In the genomic region with DNA sequence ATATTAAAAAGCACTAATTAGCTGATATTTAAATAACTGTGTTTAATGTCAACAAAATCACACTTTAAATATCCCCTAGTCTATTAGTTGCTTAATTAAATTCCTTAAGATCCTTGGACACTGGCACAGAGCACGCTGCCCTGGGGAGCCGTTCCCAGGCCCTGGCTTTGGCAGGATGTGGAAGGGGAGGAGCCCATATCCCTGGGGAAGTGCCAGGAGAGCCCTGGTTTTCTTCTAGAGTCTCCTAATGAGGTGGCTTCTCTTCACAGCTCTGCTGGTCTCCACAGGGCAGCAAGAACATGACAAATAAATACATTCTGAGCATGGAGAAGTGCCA, we compare ENCODE assay signal across 9 cellular contexts. TPM values are rescaled to one million over a fixed set of nuclear protein-coding genes. Genes with fewer than 3 reads are reported as not detected.
DNase-seq lines count a peak whose midpoint lies in the region; ATAC-seq and TF ChIP-seq lines count a peak whose summit lies in the region.
"Had no signal": no experiment of that assay in that cellular context is flagged by ENCODE, and none has a peak within 500 bp of the region (broad histone marks: within the 10 kb centered on the region; RNA-seq: fewer than 3 reads in every experiment).

No MANE protein-coding gene starts in this region.

- H3K36me3 ChIP-seq in RWPE2 (ENCODE audit: low read depth) (0 out of 2 replicates have a peak, but pooled peaks cover 2% of the 10 kb centered on the region), rectal smooth muscle tissue (ENCODE audit: control insufficient read depth, insufficient read depth, low read length) (no peaks in the 10 kb centered on the region)

- H3K4me1 ChIP-seq in RWPE2 (ENCODE audit: insufficient read depth, poor library complexity, severe bottlenecking), result peaks cover 11% of the 10 kb centered on the region
- peaks cover 32% of the 10 kb centered on the region for H3K4me1 ChIP-seq in rectal smooth muscle tissue (ENCODE audit: control insufficient read depth, insufficient read depth, low read length)

- H3K4me3 ChIP-seq in RWPE2 (ENCODE audit: severe bottlenecking) (no peak overlapping the region), rectal smooth muscle tissue (ENCODE audit: low read length) (no peak overlapping the region)

- ATAC-seq in RWPE2 (ENCODE audit: low read depth), result peak; percentile 68; the same call in 2 of the 3 replicates
- ATAC-seq in HG03045 (IDR thresholded peaks at IDR 0.05; ENCODE audit: unreplicated experiment), result no peak
- no peak for ATAC-seq in GM21360 (IDR thresholded peaks at IDR 0.05; ENCODE audit: unreplicated experiment)

- no peak overlapping the region for H3K9ac ChIP-seq in rectal smooth muscle tissue (ENCODE audit: low read length)

- DNase-seq in Daoy (ENCODE audit: low read depth) (peak; percentile 62), RWPE2 (ENCODE audit: low spot score) (no peak), foreskin melanocyte (peak; percentile 42), RPMI8226 (no peak)
- DNase-seq in effector CD4-positive, alpha-beta T cell, result no peak
- DNase-seq: activated effector memory CD4-positive, alpha-beta T cell treated with Interleukin-2 at 50 U/mL for 16 hours had no signal

- no peak for TF ChIP-seq CTCF in RWPE2 (IDR thresholded peaks at IDR 0.05; ENCODE audit: poor library complexity, severe bottlenecking)

- no peaks in the 10 kb centered on the region for H3K27me3 ChIP-seq in RWPE2 (ENCODE audit: insufficient read depth, poor library complexity, severe bottlenecking)
- H3K27me3 ChIP-seq in rectal smooth muscle tissue (ENCODE audit: control insufficient read depth, insufficient read depth, low read length), result no peaks in the 10 kb centered on the region

- H3K9me3 ChIP-seq in RWPE2 (ENCODE audit: severe bottlenecking), result no peaks in the 10 kb centered on the region

- no peak overlapping the region for H3K27ac ChIP-seq in RWPE2 (ENCODE audit: poor library complexity, severe bottlenecking)
- peak overlapping the region; percentile 56 for H3K27ac ChIP-seq in rectal smooth muscle tissue (ENCODE audit: low read depth, low read length)

RNA-seq across cellular contexts. Expression of a gene that starts 50.5 kb away (rescaled TPM):
- total RNA-seq in Daoy (2014; rRNA removed; shearing (Covaris generic)), result 28.7 and 47.5 TPM in 2 replicates

Comparison
In these comparisons a context has a peak if more than half of its experiments do, and no peak if none do; other contexts are left out.
1. DNase-seq: peak in Daoy (single experiment) and foreskin melanocyte (single experiment); none in RWPE2 (single experiment), RPMI8226 (single experiment) and effector CD4-positive, alpha-beta T cell (single experiment).